ENCODE assay signal across 12 cellular contexts in the genomic region with DNA sequence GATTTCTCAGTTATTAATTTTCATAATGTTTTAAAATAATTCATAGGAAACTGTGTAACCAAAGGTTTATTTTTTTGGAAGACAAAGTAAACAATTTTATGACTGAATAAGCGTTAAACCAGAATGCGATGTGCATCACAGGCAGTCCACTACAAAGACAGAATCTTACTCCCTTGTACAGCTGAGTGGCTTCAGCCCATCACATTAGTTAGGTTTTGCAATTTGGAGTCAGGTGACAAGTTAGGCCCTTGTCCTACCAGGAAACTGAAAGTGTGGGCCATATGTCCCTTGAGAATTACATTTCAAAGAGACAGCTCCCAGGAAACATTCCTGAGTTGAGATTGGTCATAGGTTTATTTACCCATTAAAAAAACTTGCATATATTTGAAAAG.
"Had no signal": no experiment of that assay in that cellular context is flagged by ENCODE, and none has a peak within 500 bp of the region (broad histone marks: within the 10 kb centered on the region; RNA-seq: fewer than 3 reads in every experiment).

No MANE protein-coding gene starts in this region.

- H3K4me3 Mint-ChIP-seq: activated T-helper 17 cell treated with anti-CD3 and anti-CD28 coated beads, Interleukin-2, amount 50 U/mL, for 72 hours; naive thymus-derived CD8-positive, alpha-beta T cell; T-cell had no signal

- H3K36me3 ChIP-seq: suprapubic skin, upper lobe of right lung had no signal

- H3K27ac Mint-ChIP-seq: activated T-helper 17 cell treated with anti-CD3 and anti-CD28 coated beads, Interleukin-2, amount 50 U/mL, for 72 hours; T-cell had no signal

- DNase-seq: activated CD4-positive, CD25-positive, alpha-beta regulatory T cell treated with anti-CD3 and anti-CD28 coated beads, Interleukin-2, amount 50 U/mL, for 72 hours; activated naive CD4-positive, alpha-beta T cell treated with Interleukin-2 at 50 U/mL for 16 hours; aorta; left colon; naive thymus-derived CD8-positive, alpha-beta T cell; stimulated activated naive CD8-positive, alpha-beta T cell treated with anti-CD3 and anti-CD28 coated beads, Interleukin-15, Interleukin-2, amounts not matched to agents 100 U/mL and 50 U/mL, for 24 hours; T-cell; T-helper 9 cell; upper lobe of right lung had no signal

- H3K9me3 ChIP-seq: suprapubic skin, upper lobe of right lung had no signal

- H3K36me3 Mint-ChIP-seq: naive thymus-derived CD8-positive, alpha-beta T cell; T-cell had no signal

- H3K4me1 Mint-ChIP-seq: activated T-helper 17 cell treated with anti-CD3 and anti-CD28 coated beads, Interleukin-2, amount 50 U/mL, for 72 hours; naive thymus-derived CD8-positive, alpha-beta T cell; T-cell had no signal

- H3K27ac ChIP-seq: suprapubic skin, upper lobe of right lung had no signal

- H3K9me3 Mint-ChIP-seq: T-cell had no signal

- ATAC-seq: activated T-helper 17 cell treated with anti-CD3 and anti-CD28 coated beads, Interleukin-2, amount 50 U/mL, for 72 hours; naive thymus-derived CD8-positive, alpha-beta T cell; stimulated activated naive CD8-positive, alpha-beta T cell treated with anti-CD3 and anti-CD28 coated beads, Interleukin-15, Interleukin-2, amounts not matched to agents 100 U/mL and 50 U/mL, for 24 hours; T-cell had no signal

- H3K4me3 ChIP-seq: lung, suprapubic skin, upper lobe of right lung had no signal

- H3K27me3 ChIP-seq: suprapubic skin, upper lobe of right lung had no signal
